12 cellular contexts compared by ENCODE assay signal in genomic region chr11:1983601-1983961, GRCh38. TPM values are rescaled to one million over a fixed set of nuclear protein-coding genes. Genes with fewer than 3 reads are reported as not detected.
"Had no signal": no experiment of that assay in that cellular context is flagged by ENCODE, and none has a peak within 500 bp of the region (broad histone marks: within the 10 kb centered on the region; RNA-seq: fewer than 3 reads in every experiment).

No MANE protein-coding gene starts in this region.

- H3K4me1 ChIP-seq: colonic mucosa had no signal

- H3K27me3 Mint-ChIP-seq: activated naive CD8-positive, alpha-beta T cell treated with anti-CD3 and anti-CD28 coated beads, Interleukin-2, amount 50 U/mL, for 24 hours; type B pancreatic cell had no signal

- DNase-seq: activated CD4-positive, alpha-beta T cell treated with anti-CD3 and anti-CD28 coated beads, Interleukin-2, amount 50 U/mL, for 48 hours; activated gamma-delta T cell treated with Interleukin-2 at 50 U/mL for 16 hours; activated naive CD8-positive, alpha-beta T cell treated with anti-CD3 and anti-CD28 coated beads, Interleukin-2, amount 50 U/mL, for 24 hours; activated T-cell treated with anti-CD3 and anti-CD28 coated beads, Interleukin-2, amount 50 U/mL, for 4 hours; caudate nucleus; colonic mucosa; foreskin melanocyte; head of caudate nucleus; stimulated activated naive CD4-positive, alpha-beta T cell treated with Interleukin-2 at 50 U/mL for 16 hours had no signal

- H3K27ac ChIP-seq: colonic mucosa had no signal

- H3K27me3 ChIP-seq: colonic mucosa had no signal

- H3K4me3 Mint-ChIP-seq: activated naive CD8-positive, alpha-beta T cell treated with anti-CD3 and anti-CD28 coated beads, Interleukin-2, amount 50 U/mL, for 24 hours; activated T-cell treated with anti-CD3 and anti-CD28 coated beads, Interleukin-2, amount 50 U/mL, for 4 hours; neural crest cell; type B pancreatic cell had no signal

- H3K27ac Mint-ChIP-seq: activated naive CD8-positive, alpha-beta T cell treated with anti-CD3 and anti-CD28 coated beads, Interleukin-2, amount 50 U/mL, for 24 hours; type B pancreatic cell had no signal

- H3K4me1 Mint-ChIP-seq: activated naive CD8-positive, alpha-beta T cell treated with anti-CD3 and anti-CD28 coated beads, Interleukin-2, amount 50 U/mL, for 24 hours; neural crest cell had no signal

- H3K4me3 ChIP-seq: colonic mucosa had no signal

- ATAC-seq: activated naive CD8-positive, alpha-beta T cell treated with anti-CD3 and anti-CD28 coated beads, Interleukin-2, amount 50 U/mL, for 24 hours; activated T-cell treated with anti-CD3 and anti-CD28 coated beads, Interleukin-2, amount 50 U/mL, for 4 hours had no signal

- H3K36me3 Mint-ChIP-seq: type B pancreatic cell had no signal

- H3K9me3 Mint-ChIP-seq: activated naive CD8-positive, alpha-beta T cell treated with anti-CD3 and anti-CD28 coated beads, Interleukin-2, amount 50 U/mL, for 24 hours; activated T-cell treated with anti-CD3 and anti-CD28 coated beads, Interleukin-2, amount 50 U/mL, for 4 hours; neural crest cell; type B pancreatic cell had no signal

- H3K9me3 ChIP-seq: colonic mucosa had no signal

- H3K36me3 ChIP-seq: colonic mucosa had no signal

RNA-seq across cellular contexts. Expression of gene H19, which starts 14.1 kb away (rescaled TPM):
- total RNA-seq: T-helper 2 cell treated with Interferon-gamma antibody and Interleukin-4, amounts not matched to agents 100 ng/mL and 5 ng/mL, for 36 hours had no signal
